Comparison of ENCODE assay signal across 1 cellular context in the genomic region with DNA sequence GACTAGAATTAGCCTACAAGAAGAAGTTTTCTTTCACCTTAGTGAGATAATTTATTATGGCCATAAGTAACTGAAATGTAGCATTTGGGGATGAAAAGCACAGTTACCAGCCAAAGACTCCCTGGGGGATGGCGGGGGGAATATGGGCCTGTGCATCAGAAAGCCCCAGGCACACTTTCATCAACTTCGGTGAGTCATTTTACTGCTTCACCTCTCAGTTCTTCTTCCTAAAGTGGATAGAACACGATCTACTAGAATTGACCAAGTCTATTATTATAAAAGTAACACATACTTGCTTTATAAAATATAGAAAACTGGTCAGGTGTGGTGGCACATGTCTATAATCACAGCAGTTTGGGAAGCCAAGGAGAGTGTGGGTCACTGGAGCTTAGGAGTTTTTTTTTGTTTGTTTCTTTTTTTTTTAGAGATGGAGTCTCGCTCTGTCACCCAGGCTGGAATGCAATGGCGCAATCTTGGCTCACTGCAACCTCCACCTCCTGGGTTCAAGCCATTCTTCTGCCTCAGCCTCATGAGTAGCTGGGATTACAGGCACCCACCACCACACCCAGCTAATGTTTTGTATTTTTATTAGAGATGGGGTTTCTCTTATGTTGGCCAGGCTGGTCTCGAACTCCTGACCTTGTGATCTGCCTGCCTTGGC.
TF ChIP-seq lines count a peak whose summit lies in the region.

No MANE protein-coding gene starts in this region.

TF ChIP-seq in HepG2, 621 proteins besides CTCF, POLR2A, EP300 and RAD21 (continued from another document):
- no peak for TF ChIP-seq MED8 (CRISPR knock-in tag; IDR thresholded peaks at IDR 0.05; ENCODE audit: insufficient replicate concordance)
- TF ChIP-seq, protein P1, sequence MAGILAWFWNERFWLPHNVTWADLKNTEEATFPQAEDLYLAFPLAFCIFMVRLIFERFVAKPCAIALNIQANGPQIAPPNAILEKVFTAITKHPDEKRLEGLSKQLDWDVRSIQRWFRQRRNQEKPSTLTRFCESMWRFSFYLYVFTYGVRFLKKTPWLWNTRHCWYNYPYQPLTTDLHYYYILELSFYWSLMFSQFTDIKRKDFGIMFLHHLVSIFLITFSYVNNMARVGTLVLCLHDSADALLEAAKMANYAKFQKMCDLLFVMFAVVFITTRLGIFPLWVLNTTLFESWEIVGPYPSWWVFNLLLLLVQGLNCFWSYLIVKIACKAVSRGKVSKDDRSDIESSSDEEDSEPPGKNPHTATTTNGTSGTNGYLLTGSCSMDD (CRISPR knock-in tag; IDR thresholded peaks at IDR 0.05) = no peak
- TF ChIP-seq, protein P2, sequence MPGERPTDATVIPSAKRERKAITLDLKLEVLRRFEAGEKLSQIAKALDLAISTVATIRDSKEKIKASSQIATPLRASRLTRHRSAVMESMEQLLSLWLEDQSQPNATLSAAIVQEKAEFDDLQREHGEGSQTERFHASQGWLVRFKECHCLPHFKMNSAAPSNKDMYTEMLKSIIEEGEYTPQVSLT (CRISPR knock-in tag; IDR thresholded peaks at IDR 0.05; ENCODE audit: borderline replicate concordance, low read depth) = no peak
- no peak for TF ChIP-seq PAWR (CRISPR knock-in tag; IDR thresholded peaks at IDR 0.05; ENCODE audit: borderline replicate concordance)
- no peak for TF ChIP-seq GATAD1 (CRISPR knock-in tag; IDR thresholded peaks at IDR 0.05)
- TF ChIP-seq, protein P3, sequence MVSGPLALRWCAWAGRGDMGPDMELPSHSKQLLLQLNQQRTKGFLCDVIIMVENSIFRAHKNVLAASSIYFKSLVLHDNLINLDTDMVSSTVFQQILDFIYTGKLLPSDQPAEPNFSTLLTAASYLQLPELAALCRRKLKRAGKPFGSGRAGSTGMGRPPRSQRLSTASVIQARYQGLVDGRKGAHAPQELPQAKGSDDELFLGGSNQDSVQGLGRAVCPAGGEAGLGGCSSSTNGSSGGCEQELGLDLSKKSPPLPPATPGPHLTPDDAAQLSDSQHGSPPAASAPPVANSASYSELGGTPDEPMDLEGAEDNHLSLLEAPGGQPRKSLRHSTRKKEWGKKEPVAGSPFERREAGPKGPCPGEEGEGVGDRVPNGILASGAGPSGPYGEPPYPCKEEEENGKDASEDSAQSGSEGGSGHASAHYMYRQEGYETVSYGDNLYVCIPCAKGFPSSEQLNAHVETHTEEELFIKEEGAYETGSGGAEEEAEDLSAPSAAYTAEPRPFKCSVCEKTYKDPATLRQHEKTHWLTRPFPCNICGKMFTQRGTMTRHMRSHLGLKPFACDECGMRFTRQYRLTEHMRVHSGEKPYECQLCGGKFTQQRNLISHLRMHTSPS (CRISPR knock-in tag; IDR thresholded peaks at IDR 0.05; ENCODE audit: low read depth) = no peak
- TF ChIP-seq, protein P4, sequence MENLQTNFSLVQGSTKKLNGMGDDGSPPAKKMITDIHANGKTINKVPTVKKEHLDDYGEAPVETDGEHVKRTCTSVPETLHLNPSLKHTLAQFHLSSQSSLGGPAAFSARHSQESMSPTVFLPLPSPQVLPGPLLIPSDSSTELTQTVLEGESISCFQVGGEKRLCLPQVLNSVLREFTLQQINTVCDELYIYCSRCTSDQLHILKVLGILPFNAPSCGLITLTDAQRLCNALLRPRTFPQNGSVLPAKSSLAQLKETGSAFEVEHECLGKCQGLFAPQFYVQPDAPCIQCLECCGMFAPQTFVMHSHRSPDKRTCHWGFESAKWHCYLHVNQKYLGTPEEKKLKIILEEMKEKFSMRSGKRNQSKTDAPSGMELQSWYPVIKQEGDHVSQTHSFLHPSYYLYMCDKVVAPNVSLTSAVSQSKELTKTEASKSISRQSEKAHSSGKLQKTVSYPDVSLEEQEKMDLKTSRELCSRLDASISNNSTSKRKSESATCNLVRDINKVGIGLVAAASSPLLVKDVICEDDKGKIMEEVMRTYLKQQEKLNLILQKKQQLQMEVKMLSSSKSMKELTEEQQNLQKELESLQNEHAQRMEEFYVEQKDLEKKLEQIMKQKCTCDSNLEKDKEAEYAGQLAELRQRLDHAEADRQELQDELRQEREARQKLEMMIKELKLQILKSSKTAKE (CRISPR knock-in tag; IDR thresholded peaks at IDR 0.05; ENCODE audit: borderline replicate concordance) = no peak
TF ChIP-seq in HepG2: peak in this region for 0.
